Comparison of ENCODE assay signal across 19 cellular contexts in genomic region chr20:37385659-37386504, GRCh38. TPM values are rescaled to one million over a fixed set of nuclear protein-coding genes. Genes with fewer than 3 reads are reported as not detected.
DNase-seq lines count a peak whose midpoint lies in the region; ATAC-seq and TF ChIP-seq lines count a peak whose summit lies in the region.
"Had no signal": no experiment of that assay in that cellular context is flagged by ENCODE, and none has a peak within 500 bp of the region (broad histone marks: within the 10 kb centered on the region; RNA-seq: fewer than 3 reads in every experiment).

No MANE protein-coding gene starts in this region.

- H3K27ac ChIP-seq in BLaER1 (no peak overlapping the region), HEK293 (ENCODE audit: extremely low read depth, low read depth, low read length) (no peak overlapping the region), ovary (no peak overlapping the region)
- H3K27ac ChIP-seq: breast epithelium had no signal

- no peak for TF ChIP-seq POLR2A in ovary (IDR thresholded peaks at IDR 0.05)

- H3K9me3 ChIP-seq in BLaER1 (no peaks in the 10 kb centered on the region), HEK293 (ENCODE audit: control insufficient read depth, insufficient read depth, low read depth, low read length) (no peaks in the 10 kb centered on the region), ovary (no peaks in the 10 kb centered on the region)
- H3K9me3 ChIP-seq: breast epithelium, gastroesophageal sphincter, mucosa of descending colon, testis had no signal

- no peak overlapping the region for H3K4me3 ChIP-seq in BLaER1
- H3K4me3 ChIP-seq in HEK293 (ENCODE audit: low read depth, low read length): no peak overlapping the region
- H3K4me3 ChIP-seq in ovary: no peak overlapping the region
- H3K4me3 ChIP-seq: breast epithelium, gastroesophageal sphincter, mucosa of descending colon had no signal

- no peaks in the 10 kb centered on the region for H3K9me3 Mint-ChIP-seq in effector memory CD8-positive, alpha-beta T cell
- no peaks in the 10 kb centered on the region for H3K9me3 Mint-ChIP-seq in activated T-cell treated with anti-CD3 and anti-CD28 coated beads, Interleukin-2, amount 50 U/mL, for 72 hours
- no peaks in the 10 kb centered on the region for H3K9me3 Mint-ChIP-seq in WTC11
- H3K9me3 Mint-ChIP-seq: activated naive CD8-positive, alpha-beta T cell treated with anti-CD3 and anti-CD28 coated beads, Interleukin-2, amount 50 U/mL, for 24 hours; stimulated activated effector memory CD8-positive, alpha-beta T cell treated with anti-CD3 and anti-CD28 coated beads, Interleukin-12 subunit alpha, Interleukin-12 subunit beta, amount 100 ng/mL, for 72 hours had no signal

- DNase-seq in effector memory CD8-positive, alpha-beta T cell: no peak
- DNase-seq in ovary: peak in 3 of 5 donors; percentile 10 to 35 (median 16)
- DNase-seq in activated T-cell treated with anti-CD3 and anti-CD28 coated beads, Interleukin-2, amount 50 U/mL, for 72 hours: no peak
- DNase-seq in WTC11 (ENCODE audit: low spot score): no peak
- no peak for DNase-seq in globus pallidus (ENCODE audit: low spot score)
- DNase-seq: activated CD8-positive, alpha-beta T cell treated with anti-CD3 and anti-CD28 coated beads, Interleukin-2, amount 10 ng/mL, durations not matched to agents 7 days and 5 days; activated naive CD8-positive, alpha-beta T cell treated with anti-CD3 and anti-CD28 coated beads, Interleukin-2, amount 50 U/mL, for 24 hours; GOT3; mucosa of descending colon; NCI-H1417 treated with DMSO at 0.1 percent for 48 hours; occipital lobe; SHP77; testis had no signal

- H4K20me1 ChIP-seq in BLaER1: peaks cover 32% of the 10 kb centered on the region

- no peak for ATAC-seq in effector memory CD8-positive, alpha-beta T cell (replicated peaks)
- no peak for ATAC-seq in activated T-cell treated with anti-CD3 and anti-CD28 coated beads, Interleukin-2, amount 50 U/mL, for 72 hours (replicated peaks in 1 of 2)
- ATAC-seq in WTC11: no peak
- ATAC-seq: activated naive CD8-positive, alpha-beta T cell treated with anti-CD3 and anti-CD28 coated beads, Interleukin-2, amount 50 U/mL, for 24 hours; esophagus mucosa; mucosa of descending colon had no signal

- H3K9ac ChIP-seq in BLaER1: 0 out of 2 replicates have a peak overlapping the region, but pooled peaks have one; percentile 6

- no peak for TF ChIP-seq CTCF in HEK293 (tag by site-specific recombination; IDR thresholded peaks at IDR 0.05)
- no peak for TF ChIP-seq CTCF in ovary (IDR thresholded peaks at IDR 0.05)
- no peak for TF ChIP-seq CTCF in WTC11 (IDR thresholded peaks at IDR 0.05)

- 90 to 92% (median 92%) methylated on average over 25 of the region's 25 CpGs for WGBS in ovary, 3 donors

- H3K36me3 ChIP-seq in BLaER1 (peaks cover 72% of the 10 kb centered on the region), HEK293 (ENCODE audit: control insufficient read depth in 2 of 2, insufficient read depth in 1 of 2, low read length in 2 of 2) (peaks cover 0 to 67% of the 10 kb centered on the region in 2 experiments; a peak in 1 of 3 replicates), ovary (no peaks in the 10 kb centered on the region)
- H3K36me3 ChIP-seq: breast epithelium had no signal

- intact Hi-C loops in ovary (cut with DNase I): loop anchor here (2.0 to 10.0 kb wide), 7 partner anchors 109 to 191 kb away; partner anchors contain the start of genes BLCAP (in 2 of the 4) and NNAT (in 1 of the 4)

- TF ChIP-seq EP300 in ovary (IDR thresholded peaks at IDR 0.05): no peak

- POLR2A ChIA-PET in HEK293 (lab: Yijun Ruan, JAX): interaction anchor here (1.1 kb wide), 1 partner anchor 115 kb away, joined by 3 read pairs; no protein-coding TSS in a partner anchor
- POLR2A ChIA-PET in WTC11 (lab: Charles Lee): no interaction called here

- H3K27me3 ChIP-seq in BLaER1 (no peaks in the 10 kb centered on the region), ovary (no peaks in the 10 kb centered on the region)
- H3K27me3 ChIP-seq: breast epithelium, gastroesophageal sphincter, testis had no signal

- no peak overlapping the region for H3K4me2 ChIP-seq in BLaER1

- peak overlapping the region; percentile 77 to 84 for H3K4me3 Mint-ChIP-seq in effector memory CD8-positive, alpha-beta T cell
- H3K4me3 Mint-ChIP-seq in activated T-cell treated with anti-CD3 and anti-CD28 coated beads, Interleukin-2, amount 50 U/mL, for 72 hours: no peak overlapping the region
- H3K4me3 Mint-ChIP-seq in WTC11: no peak overlapping the region

- H3K4me1 ChIP-seq in BLaER1 (peaks cover 32% of the 10 kb centered on the region), HEK293 (ENCODE audit: control insufficient read depth, insufficient read depth, low read length) (no peaks in the 10 kb centered on the region), ovary (ENCODE audit: insufficient read depth) (peaks cover 7% of the 10 kb centered on the region)
- H3K4me1 ChIP-seq: breast epithelium had no signal

- CTCF ChIA-PET in HEK293 (lab: Yijun Ruan, JAX): interaction anchor here (0.5 to 2.3 kb wide), 18 partner anchors 9 to 437 kb away, joined by 3 to 25 read pairs (median 4); partner anchors contain the start of gene MANBAL
- CTCF ChIA-PET in WTC11 (lab: Charles Lee): interaction anchor here (0.9 to 3.8 kb wide), 9 partner anchors 11 to 131 kb away, joined by 4 to 41 read pairs (median 7); no protein-coding TSS in a partner anchor

- H3K36me3 Mint-ChIP-seq in effector memory CD8-positive, alpha-beta T cell (ENCODE audit: insufficient read depth): peaks cover 6% of the 10 kb centered on the region
- H3K36me3 Mint-ChIP-seq in activated T-cell treated with anti-CD3 and anti-CD28 coated beads, Interleukin-2, amount 50 U/mL, for 72 hours (ENCODE audit: insufficient read depth in 2 of 2): no peaks in the 10 kb centered on the region
- H3K36me3 Mint-ChIP-seq in WTC11: peaks cover 4% of the 10 kb centered on the region; the same call in 1 of the 2 replicates

- no peak overlapping the region for H3K27ac Mint-ChIP-seq in effector memory CD8-positive, alpha-beta T cell
- no peak overlapping the region for H3K27ac Mint-ChIP-seq in activated T-cell treated with anti-CD3 and anti-CD28 coated beads, Interleukin-2, amount 50 U/mL, for 72 hours
- no peak overlapping the region for H3K27ac Mint-ChIP-seq in WTC11
- H3K27ac Mint-ChIP-seq: activated naive CD8-positive, alpha-beta T cell treated with anti-CD3 and anti-CD28 coated beads, Interleukin-2, amount 50 U/mL, for 24 hours had no signal

- peaks cover 5 to 6% of the 10 kb centered on the region in 2 donors for H3K4me1 Mint-ChIP-seq in effector memory CD8-positive, alpha-beta T cell (ENCODE audit: low read depth in 2 of 2)
- H3K4me1 Mint-ChIP-seq in activated T-cell treated with anti-CD3 and anti-CD28 coated beads, Interleukin-2, amount 50 U/mL, for 72 hours (ENCODE audit: low read depth): peaks cover 6% of the 10 kb centered on the region
- H3K4me1 Mint-ChIP-seq in WTC11: peaks cover 4% of the 10 kb centered on the region

- H3K27me3 Mint-ChIP-seq in effector memory CD8-positive, alpha-beta T cell: no peaks in the 10 kb centered on the region
- no peaks in the 10 kb centered on the region for H3K27me3 Mint-ChIP-seq in activated T-cell treated with anti-CD3 and anti-CD28 coated beads, Interleukin-2, amount 50 U/mL, for 72 hours (ENCODE audit: low read depth)
- H3K27me3 Mint-ChIP-seq in WTC11 (ENCODE audit: low read depth): no peaks in the 10 kb centered on the region

TF ChIP-seq in HEK293, 187 proteins besides CTCF, POLR2A, EP300 and RAD21 (continues in another document):
- TF ChIP-seq ZNF394 (tag by site-specific recombination; IDR thresholded peaks at IDR 0.05; ENCODE audit: borderline replicate concordance): peak; percentile 86; the same call in 1 of the 2 replicates
- TF ChIP-seq ZNF2 (tag by site-specific recombination; IDR thresholded peaks at IDR 0.05): no peak
- 0 out of 2 replicates have a peak, but pooled peaks have one; percentile 49 for TF ChIP-seq ZNF664 (tag by site-specific recombination; IDR thresholded peaks at IDR 0.05)
- TF ChIP-seq KLF7 (tag by site-specific recombination; IDR thresholded peaks at IDR 0.05; ENCODE audit: borderline replicate concordance): no peak

TF ChIP-seq in WTC11, 78 proteins besides CTCF, POLR2A, EP300 and RAD21 (continues in another document):
- no peak for TF ChIP-seq RELA (CRISPR knock-in tag; IDR thresholded peaks at IDR 0.05; ENCODE audit: borderline replicate concordance)
- no peak for TF ChIP-seq KAT7 (CRISPR knock-in tag; IDR thresholded peaks at IDR 0.05; ENCODE audit: borderline replicate concordance)
- TF ChIP-seq FOXP1 (CRISPR knock-in tag; IDR thresholded peaks at IDR 0.05; ENCODE audit: borderline replicate concordance): no peak
- TF ChIP-seq EMX1 (CRISPR knock-in tag; IDR thresholded peaks at IDR 0.05): no peak
- TF ChIP-seq TCF7 (CRISPR knock-in tag; IDR thresholded peaks at IDR 0.05; ENCODE audit: low read depth): no peak
- TF ChIP-seq ESRRA (CRISPR knock-in tag; IDR thresholded peaks at IDR 0.05; ENCODE audit: borderline replicate concordance): no peak
- no peak for TF ChIP-seq NFATC4 (CRISPR knock-in tag; IDR thresholded peaks at IDR 0.05)
- TF ChIP-seq GABPB1 (CRISPR knock-in tag; IDR thresholded peaks at IDR 0.05): no peak
- TF ChIP-seq E2F5 (CRISPR knock-in tag; IDR thresholded peaks at IDR 0.05): no peak
- TF ChIP-seq NR1H2 (CRISPR knock-in tag; IDR thresholded peaks at IDR 0.05): no peak
- TF ChIP-seq PRRX2 (CRISPR knock-in tag; IDR thresholded peaks at IDR 0.05): no peak
- no peak for TF ChIP-seq ERG (CRISPR knock-in tag; IDR thresholded peaks at IDR 0.05)
- TF ChIP-seq GRHL2 (CRISPR knock-in tag; IDR thresholded peaks at IDR 0.05; ENCODE audit: insufficient replicate concordance, severe bottlenecking): no peak

RNA-seq across cellular contexts. Expression of gene SRC, which starts 39.9 kb away (rescaled TPM):
- total RNA-seq in ovary (10 to 100 TPM; 23.1 to 72.7 (median 45.5) TPM), WTC11 (2021) (27.4 to 33.3 TPM (median 30.4 TPM) in 3 replicates)
- polyA plus RNA-seq in ovary: 10 to 100 TPM; 17.0 to 27.0 TPM
- total RNA-seq in activated T-cell treated with anti-CD3 and anti-CD28 coated beads, Interleukin-2, amount 50 U/mL, for 72 hours: 1 to 10 TPM; 5.1 to 6.2 TPM

Comparison
In these comparisons a context has a peak if more than half of its experiments do, and no peak if none do; other contexts are left out.
1. DNase-seq: peak in ovary (3 of 5); none in effector memory CD8-positive, alpha-beta T cell (0 of 3), activated T-cell treated with anti-CD3 and anti-CD28 coated beads, Interleukin-2, amount 50 U/mL, for 72 hours (0 of 2), WTC11 (single experiment) and globus pallidus (single experiment).
2. H3K4me3 Mint-ChIP-seq: peak in effector memory CD8-positive, alpha-beta T cell (2 of 2); none in activated T-cell treated with anti-CD3 and anti-CD28 coated beads, Interleukin-2, amount 50 U/mL, for 72 hours (0 of 2) and WTC11 (single experiment).